9 cellular contexts compared by ENCODE assay signal in genomic region chr12:6336859-6337744, GRCh38. TPM values are rescaled to one million over a fixed set of nuclear protein-coding genes. Genes with fewer than 3 reads are reported as not detected.
DNase-seq lines count a peak whose midpoint lies in the region; ATAC-seq, FAIRE-seq and TF ChIP-seq lines count a peak whose summit lies in the region.
"Had no signal": no experiment of that assay in that cellular context is flagged by ENCODE, and none has a peak within 500 bp of the region (broad histone marks: within the 10 kb centered on the region; RNA-seq: fewer than 3 reads in every experiment).

No MANE protein-coding gene starts in this region.

- intact Hi-C loops in uterus (cut with DNase I; ENCODE audit: low total_unique reads): loop anchor here (5.0 to 10.0 kb wide), 2 partner anchors 40 to 198 kb away; partner anchors contain the start of genes GAPDH and SCNN1A

- ATAC-seq in GM19397 (IDR thresholded peaks at IDR 0.05; ENCODE audit: unreplicated experiment): no peak

- no peaks in the 10 kb centered on the region for H3K9me3 Mint-ChIP-seq in mesothelial cell of epicardium

- TF ChIP-seq CTCF in bronchial epithelial cell (IDR thresholded peaks at IDR 0.05; ENCODE audit: insufficient read depth, low read length, severe bottlenecking) (no peak), mesothelial cell of epicardium (IDR thresholded peaks at IDR 0.05; ENCODE audit: unreplicated experiment) (no peak), uterus (IDR thresholded peaks at IDR 0.05) (no peak)

- no peaks in the 10 kb centered on the region for H3K27me3 Mint-ChIP-seq in mesothelial cell of epicardium (ENCODE audit: low read depth)

- no peak for FAIRE-seq in bronchial epithelial cell (lab: Jason Lieb, UNC)

- H3K27me3 ChIP-seq in bronchial epithelial cell (ENCODE audit: control insufficient read depth, insufficient read depth, low read length) (no peaks in the 10 kb centered on the region), uterus (no peaks in the 10 kb centered on the region)

- no peaks in the 10 kb centered on the region for H3K9me3 ChIP-seq in uterus

- peaks cover 16% of the 10 kb centered on the region for H3K36me3 ChIP-seq in bronchial epithelial cell (ENCODE audit: control insufficient read depth, insufficient read depth, low read length)
- no peaks in the 10 kb centered on the region for H3K36me3 ChIP-seq in uterus

- in situ Hi-C loops in GM18951 (cut with MboI; ENCODE audit: low sequenced_read_pairs, unreplicated experiment): no loop called here

- H3K4me3 ChIP-seq in bronchial epithelial cell (ENCODE audit: low read depth, low read length) (peak overlapping the region; percentile 11), uterus (peak overlapping the region; percentile 43 to 60)

- DNase-seq in SKM-1 (lab: John Stamatoyannopoulos, UW; ENCODE audit: unreplicated experiment) (peak; percentile 6), bronchial epithelial cell (ENCODE audit: low read depth) (no peak), mesothelial cell of epicardium (ENCODE audit: low spot score in 2 of 2, unreplicated experiment in 2 of 2) (no peak), uterus (peak in 1 of 2 donors; percentile 39), hepatic stellate cell (ENCODE audit: low spot score) (no peak), ecto neural progenitor cell (ENCODE audit: low spot score) (no peak)

- H3K4me1 Mint-ChIP-seq in mesothelial cell of epicardium: peaks cover 9% of the 10 kb centered on the region

- no peak overlapping the region for H3K27ac Mint-ChIP-seq in mesothelial cell of epicardium

- peaks cover 14% of the 10 kb centered on the region for H3K36me3 Mint-ChIP-seq in mesothelial cell of epicardium

- TF ChIP-seq POLR2A in GM18951 (IDR thresholded peaks at IDR 0.05; ENCODE audit: extremely low read depth, insufficient read depth, insufficient read length) (peak; percentile 44), uterus (IDR thresholded peaks at IDR 0.05) (no peak)

- H3K4me1 ChIP-seq in uterus: peaks cover 0 to 31% of the 10 kb centered on the region in 2 donors

- H3K4me3 Mint-ChIP-seq in mesothelial cell of epicardium: peak overlapping the region; percentile 66

- peak overlapping the region; percentile 95 to 97 for H3K27ac ChIP-seq in uterus

RNA-seq across cellular contexts. Expression of gene TNFRSF1A, which starts 4.8 kb away (rescaled TPM):
- total RNA-seq in bronchial epithelial cell (26.9 and 47.0 TPM in 2 replicates), mesothelial cell of epicardium (65.4 to 70.4 TPM (median 68.9 TPM) in 3 replicates), uterus (100 to 1,000 TPM in 3 of 4 donors, 10 to 100 TPM in 1; 71.8 to 297 (median 174) TPM)

RNA-seq across cellular contexts. Expression of gene PLEKHG6, which starts 26.6 kb away (rescaled TPM):
- total RNA-seq in bronchial epithelial cell: 15.3 and 23.4 TPM in 2 replicates
- 16.1 to 18.3 TPM (median 16.4 TPM) in 3 replicates for total RNA-seq in mesothelial cell of epicardium
- 1 to 10 TPM in 2 of 4 donors, under 1 TPM in 1, not detected in 1; 0.29 to 1.9 (median 1.7) TPM for total RNA-seq in uterus
- total RNA-seq: T-helper 2 cell treated with Interferon-gamma antibody and Interleukin-4, amounts not matched to agents 100 ng/mL and 5 ng/mL, for 36 hours had no signal

RNA-seq across cellular contexts. Expression of gene SCNN1A, which starts 38.3 kb away (rescaled TPM):
- total RNA-seq in bronchial epithelial cell (54.5 and 57.7 TPM in 2 replicates), mesothelial cell of epicardium (20.1 to 21.5 TPM (median 20.3 TPM) in 3 replicates), uterus (10 to 100 TPM in 2 of 4 donors, 1 to 10 TPM in 2; 1.3 to 38.3 (median 7.3) TPM)

RNA-seq across cellular contexts. Expression of gene LTBR, which starts 46.9 kb away (rescaled TPM):
- 55.8 and 60.6 TPM in 2 replicates for total RNA-seq in bronchial epithelial cell
- 61.7 to 68.1 TPM (median 66.8 TPM) in 3 replicates for total RNA-seq in mesothelial cell of epicardium
- total RNA-seq in uterus: 100 to 1,000 TPM in 1 of 4 donors, 10 to 100 TPM in 3; 28.1 to 116 (median 83.5) TPM
